In genomic region chr2:118122768-118123335, GRCh38 we compare ENCODE assay signal across 8 cellular contexts. TPM values are rescaled to one million over a fixed set of nuclear protein-coding genes. Genes with fewer than 3 reads are reported as not detected.
DNase-seq lines count a peak whose midpoint lies in the region; ATAC-seq and TF ChIP-seq lines count a peak whose summit lies in the region.

No MANE protein-coding gene starts in this region.

- TF ChIP-seq CTCF in nephron progenitor cell (IDR thresholded peaks at IDR 0.05) (no peak), WTC11 (IDR thresholded peaks at IDR 0.05) (no peak)

- DNase-seq in NOMO-1 treated with DMSO at 0.1 percent for 48 hours (lab: John Stamatoyannopoulos, UW; ENCODE audit: unreplicated experiment) (peak; percentile 50), nephron progenitor cell (no peak), HEK293T (ENCODE audit: extremely low spot score) (no peak), WTC11 (ENCODE audit: low spot score) (no peak)
- DNase-seq in activated T-helper 1 cell treated with anti-CD3 and anti-CD28 coated beads, Interleukin-12 subunit alpha, Interleukin-12 subunit beta, Interleukin-2, Interleukin-4 antibody, amounts not matched to agents 30 ng/mL and 10 ng/mL and 1 ng/mL, durations not matched to agents 14 hours and 24 hours and 36 hours (ENCODE audit: low spot score) = no peak
- no peak for DNase-seq in NK-92 treated with Interleukin-12 subunit alpha and Interleukin-12 subunit beta, amount 100 ng/mL, for 24 hours (lab: John Stamatoyannopoulos, UW)

- intact Hi-C loops in activated T-helper 1 cell treated with anti-CD3 and anti-CD28 coated beads, Interleukin-12 subunit alpha, Interleukin-12 subunit beta, Interleukin-2, Interleukin-4 antibody, amounts not matched to agents 30 ng/mL and 10 ng/mL and 1 ng/mL, durations not matched to agents 14 hours and 24 hours and 36 hours (cut with micrococcal nuclease) = no loop called here

- ATAC-seq in GM18861 (IDR thresholded peaks at IDR 0.05; ENCODE audit: unreplicated experiment) (peak; percentile 89), HG02642 (IDR thresholded peaks at IDR 0.05; ENCODE audit: poor library complexity, unreplicated experiment) (peak; percentile 93), WTC11 (no peak)

- CTCF ChIA-PET in HEK293T (lab: Yijun Ruan, JAX) (no interaction called here), WTC11 (lab: Charles Lee) (interaction anchor here (1.3 kb wide), 1 partner anchor 76 kb away, joined by 4 read pairs; no protein-coding TSS in a partner anchor)

- H3K27me3 Mint-ChIP-seq in nephron progenitor cell (ENCODE audit: low read depth, poor library complexity) (peaks cover 3% of the 10 kb centered on the region), WTC11 (ENCODE audit: low read depth) (no peaks in the 10 kb centered on the region; the same call in 1 of the 2 replicates)
- H3K27me3 Mint-ChIP-seq in activated T-helper 1 cell treated with anti-CD3 and anti-CD28 coated beads, Interleukin-12 subunit alpha, Interleukin-12 subunit beta, Interleukin-2, Interleukin-4 antibody, amounts not matched to agents 30 ng/mL and 10 ng/mL and 1 ng/mL, durations not matched to agents 14 hours and 24 hours and 36 hours (ENCODE audit: insufficient read depth) = peaks cover 2% of the 10 kb centered on the region

- no peaks in the 10 kb centered on the region for H3K9me3 Mint-ChIP-seq in nephron progenitor cell
- H3K9me3 Mint-ChIP-seq in activated T-helper 1 cell treated with anti-CD3 and anti-CD28 coated beads, Interleukin-12 subunit alpha, Interleukin-12 subunit beta, Interleukin-2, Interleukin-4 antibody, amounts not matched to agents 30 ng/mL and 10 ng/mL and 1 ng/mL, durations not matched to agents 14 hours and 24 hours and 36 hours = no peaks in the 10 kb centered on the region
- H3K9me3 Mint-ChIP-seq in WTC11 = no peaks in the 10 kb centered on the region

- H3K27ac Mint-ChIP-seq in nephron progenitor cell = peak overlapping the region; percentile 37
- H3K27ac Mint-ChIP-seq in activated T-helper 1 cell treated with anti-CD3 and anti-CD28 coated beads, Interleukin-12 subunit alpha, Interleukin-12 subunit beta, Interleukin-2, Interleukin-4 antibody, amounts not matched to agents 30 ng/mL and 10 ng/mL and 1 ng/mL, durations not matched to agents 14 hours and 24 hours and 36 hours = no peak overlapping the region
- no peak overlapping the region for H3K27ac Mint-ChIP-seq in WTC11

- POLR2A ChIA-PET in HEK293T (lab: Yijun Ruan, JAX) = no interaction called here
- POLR2A ChIA-PET in WTC11 (lab: Charles Lee) = no interaction called here

- H3K36me3 Mint-ChIP-seq in nephron progenitor cell (ENCODE audit: low read depth) (no peaks in the 10 kb centered on the region), WTC11 (no peaks in the 10 kb centered on the region)
- no peaks in the 10 kb centered on the region for H3K36me3 Mint-ChIP-seq in activated T-helper 1 cell treated with anti-CD3 and anti-CD28 coated beads, Interleukin-12 subunit alpha, Interleukin-12 subunit beta, Interleukin-2, Interleukin-4 antibody, amounts not matched to agents 30 ng/mL and 10 ng/mL and 1 ng/mL, durations not matched to agents 14 hours and 24 hours and 36 hours (ENCODE audit: low read depth)

- H3K4me3 Mint-ChIP-seq in nephron progenitor cell (no peak overlapping the region), WTC11 (no peak overlapping the region)
- no peak overlapping the region for H3K4me3 Mint-ChIP-seq in activated T-helper 1 cell treated with anti-CD3 and anti-CD28 coated beads, Interleukin-12 subunit alpha, Interleukin-12 subunit beta, Interleukin-2, Interleukin-4 antibody, amounts not matched to agents 30 ng/mL and 10 ng/mL and 1 ng/mL, durations not matched to agents 14 hours and 24 hours and 36 hours

- H3K4me1 Mint-ChIP-seq in nephron progenitor cell (peaks cover 79% of the 10 kb centered on the region), WTC11 (peaks cover 12% of the 10 kb centered on the region)
- H3K4me1 Mint-ChIP-seq in activated T-helper 1 cell treated with anti-CD3 and anti-CD28 coated beads, Interleukin-12 subunit alpha, Interleukin-12 subunit beta, Interleukin-2, Interleukin-4 antibody, amounts not matched to agents 30 ng/mL and 10 ng/mL and 1 ng/mL, durations not matched to agents 14 hours and 24 hours and 36 hours (ENCODE audit: low read depth) = peaks cover 15% of the 10 kb centered on the region

TF ChIP-seq in HEK293T, 16 proteins besides CTCF, POLR2A, EP300 and RAD21:
- TF ChIP-seq BHLHE40 (IDR thresholded peaks at IDR 0.05; ENCODE audit: borderline replicate concordance) (no peak), ZNF384 (IDR thresholded peaks at IDR 0.05) (no peak), FOXM1 (IDR thresholded peaks at IDR 0.05; ENCODE audit: borderline replicate concordance) (no peak), NFRKB (IDR thresholded peaks at IDR 0.05) (no peak), PKNOX1 (IDR thresholded peaks at IDR 0.05) (no peak), FOXK2 (IDR thresholded peaks at IDR 0.05) (no peak), FOXA1 (IDR thresholded peaks at IDR 0.05) (no peak), SP1 (IDR thresholded peaks at IDR 0.05) (no peak), HDGF (IDR thresholded peaks at IDR 0.05; ENCODE audit: borderline replicate concordance) (no peak), L3MBTL2 (conservative IDR thresholded peaks at IDR 0.05) (no peak), ARNT (IDR thresholded peaks at IDR 0.05) (no peak), ELF4 (IDR thresholded peaks at IDR 0.05) (no peak)

TF ChIP-seq in WTC11, 78 proteins besides CTCF, POLR2A, EP300 and RAD21 (continues in another document):
- TF ChIP-seq KAT7 (CRISPR knock-in tag; IDR thresholded peaks at IDR 0.05; ENCODE audit: borderline replicate concordance) (no peak), ATF6 (CRISPR knock-in tag; IDR thresholded peaks at IDR 0.05) (no peak), AR (CRISPR knock-in tag; IDR thresholded peaks at IDR 0.05) (no peak)

RNA-seq across cellular contexts. Expression of gene INSIG2, which starts 34.6 kb away (rescaled TPM):
- 31.3 and 34.6 TPM in 2 replicates for total RNA-seq in activated T-helper 1 cell treated with anti-CD3 and anti-CD28 coated beads, Interleukin-12 subunit alpha, Interleukin-12 subunit beta, Interleukin-2, Interleukin-4 antibody, amounts not matched to agents 30 ng/mL and 10 ng/mL and 1 ng/mL, durations not matched to agents 14 hours and 24 hours and 36 hours
- 10.7 to 11.9 TPM (median 10.8 TPM) in 3 replicates for total RNA-seq in WTC11 (2021)
